Comparison of ENCODE assay signal across 12 cellular contexts in genomic region chr2:237256845-237257244, GRCh38.
DNase-seq lines count a peak whose midpoint lies in the region; ATAC-seq and TF ChIP-seq lines count a peak whose summit lies in the region.
"Had no signal": no experiment of that assay in that cellular context is flagged by ENCODE, and none has a peak within 500 bp of the region (broad histone marks: within the 10 kb centered on the region; RNA-seq: fewer than 3 reads in every experiment).

No MANE protein-coding gene starts in this region.

- DNase-seq in GM23248 (peak; percentile 91), cardiac fibroblast (ENCODE audit: low read depth in 2 of 2) (peak; percentile 78 to 86), kidney glomerular epithelial cell (lab: John Stamatoyannopoulos, UW) (peak; percentile 25), stromal cell of bone marrow (ENCODE audit: low read depth) (peak; percentile 88), NCI-H2107 treated with DMSO at 0.1 percent for 48 hours (lab: John Stamatoyannopoulos, UW; ENCODE audit: unreplicated experiment) (no peak), activated T-cell treated with anti-CD3 and anti-CD28 coated beads for 4 hours (no peak)
- DNase-seq: activated CD4-positive, alpha-beta T cell treated with anti-CD3 and anti-CD28 coated beads for 48 hours; mammary epithelial cell; NCI-H2227 treated with DMSO at 0.1 percent for 48 hours had no signal

- H3K4me2 ChIP-seq in GM23248 (ENCODE audit: unreplicated experiment), result peak overlapping the region; percentile 36

- H2AFZ ChIP-seq in GM23248, result peak overlapping the region; percentile 27; the same call in 1 of the 2 replicates

- H3F3A ChIP-seq in GM23248 (ENCODE audit: insufficient read depth), result peaks cover 55% of the 10 kb centered on the region

- no peak for TF ChIP-seq CTCF in cardiac fibroblast (IDR thresholded peaks at IDR 0.05; ENCODE audit: low read depth, low read length)

- H3K4me3 ChIP-seq in GM23248 (no peak overlapping the region), cardiac fibroblast (replicated peaks in 1 of 2; ENCODE audit: low read depth in 2 of 2, low read length in 2 of 2) (no peak overlapping the region)
- H3K4me3 ChIP-seq: SK-N-MC had no signal

- H3K9ac ChIP-seq in GM23248, result peak overlapping the region; percentile 71

- H3K27ac ChIP-seq in GM23248, result peak overlapping the region; percentile 91

- H3K9me2 ChIP-seq in GM23248 (ENCODE audit: insufficient read depth), result no peaks in the 10 kb centered on the region

- in situ Hi-C loops in GM23248 (cut with MboI), result no loop called here

- ATAC-seq in GM21381 (IDR thresholded peaks at IDR 0.05; ENCODE audit: unreplicated experiment) (no peak), HG03280 (IDR thresholded peaks at IDR 0.05; ENCODE audit: unreplicated experiment) (no peak)

- peaks cover 59% of the 10 kb centered on the region for H3K4me1 ChIP-seq in GM23248 (ENCODE audit: insufficient read depth)

- 4 to 5% methylated on average over 3 of the region's 3 CpGs for WGBS in GM23248 (ENCODE audit: low coverage in 1 of 2, low lambda C conversion rate in 2 of 2, missing lambda C conversion rate in 2 of 2), 2 experiments

- no peaks in the 10 kb centered on the region for H3K36me3 ChIP-seq in GM23248 (ENCODE audit: low read depth)

- H3K79me2 ChIP-seq in GM23248 (ENCODE audit: insufficient read depth), result no peaks in the 10 kb centered on the region

- H4K20me1 ChIP-seq in GM23248 (ENCODE audit: insufficient read depth), result no peaks in the 10 kb centered on the region

- H3K9me3 ChIP-seq in GM23248 (ENCODE audit: low read depth), result no peaks in the 10 kb centered on the region

- H3K27me3 ChIP-seq in GM23248 (replicated peaks; ENCODE audit: insufficient read depth), result no peaks in the 10 kb centered on the region

Comparison
In these comparisons a context has a peak if more than half of its experiments do, and no peak if none do; other contexts are left out.
1. DNase-seq: peak in GM23248 (single experiment), cardiac fibroblast (2 of 2), kidney glomerular epithelial cell (single experiment) and stromal cell of bone marrow (single experiment); none in NCI-H2107 treated with DMSO at 0.1 percent for 48 hours (single experiment) and activated T-cell treated with anti-CD3 and anti-CD28 coated beads for 4 hours (single experiment).